Comparison of ENCODE assay signal across 6 cellular contexts in the genomic region with DNA sequence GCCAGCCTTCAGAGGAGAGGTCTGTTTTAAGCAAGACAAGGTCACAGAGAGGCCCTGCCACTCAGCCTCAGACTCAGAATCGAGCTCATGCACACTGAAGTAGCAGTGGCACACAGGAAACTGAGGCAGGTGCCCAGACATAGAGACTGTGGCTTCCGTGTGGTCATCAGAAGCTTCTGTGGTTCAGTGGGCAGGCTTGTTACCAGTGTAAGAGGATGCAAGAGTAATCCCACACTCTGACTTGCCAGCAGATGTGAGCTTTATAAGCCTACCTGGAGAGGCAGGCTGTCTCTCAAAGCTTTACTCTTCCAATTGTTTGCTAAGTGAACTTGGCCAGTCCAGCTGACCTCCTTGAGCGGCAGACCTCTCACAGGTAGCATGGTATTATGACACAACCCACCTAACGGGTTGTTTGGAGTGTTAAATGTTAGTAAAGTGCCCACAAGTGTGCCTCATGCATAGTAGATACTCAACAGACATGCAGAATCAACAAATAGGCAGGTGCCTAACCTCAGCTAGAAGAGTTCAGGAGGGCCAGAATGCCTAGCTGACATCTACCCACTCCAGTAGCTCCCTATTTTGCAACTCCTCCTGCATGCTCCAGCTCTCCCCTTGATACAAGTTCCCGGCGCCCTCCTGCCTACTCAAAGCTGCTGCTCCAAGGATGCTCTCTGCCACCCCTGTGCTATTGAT. TPM values are rescaled to one million over a fixed set of nuclear protein-coding genes. Genes with fewer than 3 reads are reported as not detected.
A peak's percentile ranks its signal among the peaks of the same experiment; 100 is the strongest.
DNase-seq lines count a peak whose midpoint lies in the region; ATAC-seq, FAIRE-seq and TF ChIP-seq lines count a peak whose summit lies in the region.
"Not testable (repeated sequence)": the region's sequence is repeated elsewhere in the genome, so short reads cannot be mapped to it uniquely, and the experiment has no call there.

No MANE protein-coding gene starts in this region.

- H3K27ac Mint-ChIP-seq in activated CD8-positive, alpha-beta memory T cell treated with anti-CD3 and anti-CD28 coated beads, Interleukin-2, amount 10 ng/mL, durations not matched to agents 7 days and 5 days = not testable (repeated sequence)

- not testable (repeated sequence) for H3K9me3 Mint-ChIP-seq in activated CD8-positive, alpha-beta memory T cell treated with anti-CD3 and anti-CD28 coated beads, Interleukin-2, amount 10 ng/mL, durations not matched to agents 7 days and 5 days (ENCODE audit: low read depth)

- H3K36me3 ChIP-seq in bronchial epithelial cell (ENCODE audit: control insufficient read depth, insufficient read depth, low read length); lower lobe of right lung; upper lobe of right lung: not testable (repeated sequence)

- not testable (repeated sequence) for TF ChIP-seq CTCF in bronchial epithelial cell (IDR thresholded peaks at IDR 0.05; ENCODE audit: insufficient read depth, low read length, severe bottlenecking); lower lobe of right lung (IDR thresholded peaks at IDR 0.05); upper lobe of right lung (IDR thresholded peaks at IDR 0.05)

- H3K27me3 ChIP-seq in bronchial epithelial cell (ENCODE audit: control insufficient read depth, insufficient read depth, low read length); lower lobe of right lung (ENCODE audit: low read depth); upper lobe of right lung: not testable (repeated sequence)

- FAIRE-seq in GM18507 (lab: Jason Lieb, UNC) = peak; percentile 72
- peak; percentile 18 for FAIRE-seq in bronchial epithelial cell (lab: Jason Lieb, UNC)

- intact Hi-C loops in left ventricle myocardium superior (cut with micrococcal nuclease); lower lobe of right lung (cut with DNase I); upper lobe of right lung (cut with DNase I): not testable (repeated sequence)

- H3K36me3 Mint-ChIP-seq in activated CD8-positive, alpha-beta memory T cell treated with anti-CD3 and anti-CD28 coated beads, Interleukin-2, amount 10 ng/mL, durations not matched to agents 7 days and 5 days = not testable (repeated sequence)

- not testable (repeated sequence) for H3K4me3 Mint-ChIP-seq in activated CD8-positive, alpha-beta memory T cell treated with anti-CD3 and anti-CD28 coated beads, Interleukin-2, amount 10 ng/mL, durations not matched to agents 7 days and 5 days

- ATAC-seq in activated CD8-positive, alpha-beta memory T cell treated with anti-CD3 and anti-CD28 coated beads, Interleukin-2, amount 10 ng/mL, durations not matched to agents 7 days and 5 days = peak; percentile 49
- peak; percentile 59 for ATAC-seq in left ventricle myocardium superior
- peak; percentile 79 to 89 for ATAC-seq in lower lobe of right lung
- ATAC-seq in upper lobe of right lung = peak; percentile 90

- not testable (repeated sequence) for H3K4me1 Mint-ChIP-seq in activated CD8-positive, alpha-beta memory T cell treated with anti-CD3 and anti-CD28 coated beads, Interleukin-2, amount 10 ng/mL, durations not matched to agents 7 days and 5 days

- H3K4me1 ChIP-seq in lower lobe of right lung, upper lobe of right lung: not testable (repeated sequence)

- not testable (repeated sequence) for H3K9me3 ChIP-seq in lower lobe of right lung, upper lobe of right lung

- H3K27me3 Mint-ChIP-seq in activated CD8-positive, alpha-beta memory T cell treated with anti-CD3 and anti-CD28 coated beads, Interleukin-2, amount 10 ng/mL, durations not matched to agents 7 days and 5 days = not testable (repeated sequence)

- not testable (repeated sequence) for H3K27ac ChIP-seq in lower lobe of right lung, upper lobe of right lung

- CTCF ChIA-PET in activated CD8-positive, alpha-beta memory T cell treated with anti-CD3 and anti-CD28 coated beads, Interleukin-2, amount 10 ng/mL, durations not matched to agents 7 days and 5 days (lab: Charles Lee) = not testable (repeated sequence)

- DNase-seq in GM18507 (ENCODE audit: extremely low spot score, insufficient read length, low read depth); activated CD8-positive, alpha-beta memory T cell treated with anti-CD3 and anti-CD28 coated beads, Interleukin-2, amount 10 ng/mL, durations not matched to agents 7 days and 5 days; bronchial epithelial cell (ENCODE audit: low read depth); left ventricle myocardium superior; lower lobe of right lung; upper lobe of right lung: not testable (repeated sequence)

- not testable (repeated sequence) for H3K4me3 ChIP-seq in bronchial epithelial cell (ENCODE audit: low read depth, low read length); lower lobe of right lung; upper lobe of right lung

RNA-seq across cellular contexts. Expression of a gene that starts 23.5 kb away (rescaled TPM):
- total RNA-seq in activated CD8-positive, alpha-beta memory T cell treated with anti-CD3 and anti-CD28 coated beads, Interleukin-2, amount 10 ng/mL, durations not matched to agents 7 days and 5 days = under 1 TPM; 0.82 to 0.88 TPM
- total RNA-seq in bronchial epithelial cell (0.13 and 0.26 TPM in 2 replicates), left ventricle myocardium superior (1.5 TPM), lower lobe of right lung (4.2 TPM), upper lobe of right lung (3.7 TPM)
